Comparison of ENCODE assay signal across 1 cellular context in the genomic region with DNA sequence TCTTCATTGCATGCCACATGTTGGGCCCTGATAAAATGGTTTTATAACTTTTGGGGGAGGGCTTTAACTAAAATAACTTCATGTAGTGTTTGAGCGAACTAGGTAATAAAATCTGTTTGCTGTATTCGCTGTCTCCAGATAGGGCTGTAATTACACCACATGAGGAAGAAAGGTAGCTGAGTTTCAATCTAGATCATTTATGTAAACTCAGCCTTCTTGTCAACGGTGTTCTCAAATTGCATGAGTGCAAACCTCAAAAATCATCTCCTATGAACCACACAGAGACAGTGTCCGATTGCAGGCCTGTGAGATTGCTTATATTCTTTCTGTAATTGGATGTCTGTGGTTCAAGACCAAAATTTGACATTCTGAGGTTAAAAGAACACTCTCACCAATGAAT.
TF ChIP-seq lines count a peak whose summit lies in the region.

No MANE protein-coding gene starts in this region.

TF ChIP-seq in HepG2, 621 proteins besides CTCF, POLR2A, EP300 and RAD21:
- TF ChIP-seq, protein P1, sequence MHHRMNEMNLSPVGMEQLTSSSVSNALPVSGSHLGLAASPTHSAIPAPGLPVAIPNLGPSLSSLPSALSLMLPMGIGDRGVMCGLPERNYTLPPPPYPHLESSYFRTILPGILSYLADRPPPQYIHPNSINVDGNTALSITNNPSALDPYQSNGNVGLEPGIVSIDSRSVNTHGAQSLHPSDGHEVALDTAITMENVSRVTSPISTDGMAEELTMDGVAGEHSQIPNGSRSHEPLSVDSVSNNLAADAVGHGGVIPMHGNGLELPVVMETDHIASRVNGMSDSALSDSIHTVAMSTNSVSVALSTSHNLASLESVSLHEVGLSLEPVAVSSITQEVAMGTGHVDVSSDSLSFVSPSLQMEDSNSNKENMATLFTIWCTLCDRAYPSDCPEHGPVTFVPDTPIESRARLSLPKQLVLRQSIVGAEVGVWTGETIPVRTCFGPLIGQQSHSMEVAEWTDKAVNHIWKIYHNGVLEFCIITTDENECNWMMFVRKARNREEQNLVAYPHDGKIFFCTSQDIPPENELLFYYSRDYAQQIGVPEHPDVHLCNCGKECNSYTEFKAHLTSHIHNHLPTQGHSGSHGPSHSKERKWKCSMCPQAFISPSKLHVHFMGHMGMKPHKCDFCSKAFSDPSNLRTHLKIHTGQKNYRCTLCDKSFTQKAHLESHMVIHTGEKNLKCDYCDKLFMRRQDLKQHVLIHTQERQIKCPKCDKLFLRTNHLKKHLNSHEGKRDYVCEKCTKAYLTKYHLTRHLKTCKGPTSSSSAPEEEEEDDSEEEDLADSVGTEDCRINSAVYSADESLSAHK (CRISPR knock-in tag; IDR thresholded peaks at IDR 0.05; ENCODE audit: borderline replicate concordance) = no peak
- TF ChIP-seq RBAK (CRISPR knock-in tag; IDR thresholded peaks at IDR 0.05) (no peak), SIX1 (CRISPR knock-in tag; IDR thresholded peaks at IDR 0.05; ENCODE audit: borderline replicate concordance) (peak; percentile 59; the same call in 1 of the 2 replicates), ZFX (CRISPR knock-in tag; IDR thresholded peaks at IDR 0.05; ENCODE audit: low read depth) (0 out of 2 replicates have a peak, but pooled peaks have one; percentile 20), ZNF367 (CRISPR knock-in tag; IDR thresholded peaks at IDR 0.05; ENCODE audit: borderline replicate concordance) (no peak), PAXIP1 (CRISPR knock-in tag; conservative IDR thresholded peaks at IDR 0.05) (peak; percentile 49; the same call in 1 of the 2 replicates), NCOR1 (IDR thresholded peaks at IDR 0.05; ENCODE audit: borderline replicate concordance, low read length) (0 out of 2 replicates have a peak, but pooled peaks have one; percentile 18), HMG20A (CRISPR knock-in tag; IDR thresholded peaks at IDR 0.05; ENCODE audit: borderline replicate concordance) (0 out of 2 replicates have a peak, but pooled peaks have one; percentile 5), JUND (CRISPR knock-in tag; IDR thresholded peaks at IDR 0.05) (no peak), PHF21A (CRISPR knock-in tag; IDR thresholded peaks at IDR 0.05) (no peak), HOXD1 (CRISPR knock-in tag; IDR thresholded peaks at IDR 0.05) (no peak)
- TF ChIP-seq, protein P2, sequence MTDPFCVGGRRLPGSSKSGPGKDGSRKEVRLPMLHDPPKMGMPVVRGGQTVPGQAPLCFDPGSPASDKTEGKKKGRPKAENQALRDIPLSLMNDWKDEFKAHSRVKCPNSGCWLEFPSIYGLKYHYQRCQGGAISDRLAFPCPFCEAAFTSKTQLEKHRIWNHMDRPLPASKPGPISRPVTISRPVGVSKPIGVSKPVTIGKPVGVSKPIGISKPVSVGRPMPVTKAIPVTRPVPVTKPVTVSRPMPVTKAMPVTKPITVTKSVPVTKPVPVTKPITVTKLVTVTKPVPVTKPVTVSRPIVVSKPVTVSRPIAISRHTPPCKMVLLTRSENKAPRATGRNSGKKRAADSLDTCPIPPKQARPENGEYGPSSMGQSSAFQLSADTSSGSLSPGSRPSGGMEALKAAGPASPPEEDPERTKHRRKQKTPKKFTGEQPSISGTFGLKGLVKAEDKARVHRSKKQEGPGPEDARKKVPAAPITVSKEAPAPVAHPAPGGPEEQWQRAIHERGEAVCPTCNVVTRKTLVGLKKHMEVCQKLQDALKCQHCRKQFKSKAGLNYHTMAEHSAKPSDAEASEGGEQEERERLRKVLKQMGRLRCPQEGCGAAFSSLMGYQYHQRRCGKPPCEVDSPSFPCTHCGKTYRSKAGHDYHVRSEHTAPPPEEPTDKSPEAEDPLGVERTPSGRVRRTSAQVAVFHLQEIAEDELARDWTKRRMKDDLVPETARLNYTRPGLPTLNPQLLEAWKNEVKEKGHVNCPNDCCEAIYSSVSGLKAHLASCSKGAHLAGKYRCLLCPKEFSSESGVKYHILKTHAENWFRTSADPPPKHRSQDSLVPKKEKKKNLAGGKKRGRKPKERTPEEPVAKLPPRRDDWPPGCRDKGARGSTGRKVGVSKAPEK (CRISPR knock-in tag; IDR thresholded peaks at IDR 0.05; ENCODE audit: borderline replicate concordance) = no peak
- TF ChIP-seq, protein P3, sequence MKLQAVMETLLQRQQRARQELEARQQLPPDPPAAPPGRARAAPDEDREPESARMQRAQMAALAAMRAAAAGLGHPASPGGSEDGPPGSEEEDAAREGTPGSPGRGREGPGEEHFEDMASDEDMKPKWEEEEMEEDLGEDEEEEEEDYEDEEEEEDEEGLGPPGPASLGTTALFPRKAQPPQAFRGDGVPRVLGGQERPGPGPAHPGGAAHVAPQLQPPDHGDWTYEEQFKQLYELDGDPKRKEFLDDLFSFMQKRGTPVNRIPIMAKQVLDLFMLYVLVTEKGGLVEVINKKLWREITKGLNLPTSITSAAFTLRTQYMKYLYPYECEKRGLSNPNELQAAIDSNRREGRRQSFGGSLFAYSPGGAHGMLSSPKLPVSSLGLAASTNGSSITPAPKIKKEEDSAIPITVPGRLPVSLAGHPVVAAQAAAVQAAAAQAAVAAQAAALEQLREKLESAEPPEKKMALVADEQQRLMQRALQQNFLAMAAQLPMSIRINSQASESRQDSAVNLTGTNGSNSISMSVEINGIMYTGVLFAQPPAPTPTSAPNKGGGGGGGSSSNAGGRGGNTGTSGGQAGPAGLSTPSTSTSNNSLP (IDR thresholded peaks at IDR 0.05; ENCODE audit: low read depth, low read length) = peak; percentile 3; the same call in 1 of the 2 replicates
- TF ChIP-seq, protein P4, sequence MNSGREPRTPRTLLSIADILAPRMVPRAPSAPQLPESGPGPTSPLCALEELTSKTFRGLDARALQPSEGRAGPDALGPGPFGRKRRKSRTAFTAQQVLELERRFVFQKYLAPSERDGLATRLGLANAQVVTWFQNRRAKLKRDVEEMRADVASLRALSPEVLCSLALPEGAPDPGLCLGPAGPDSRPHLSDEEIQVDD (CRISPR knock-in tag; IDR thresholded peaks at IDR 0.05; ENCODE audit: borderline replicate concordance) = no peak
TF ChIP-seq in HepG2: peak in this region for 6.
